In genomic region chr12:59381106-59381505, GRCh38 we compare ENCODE assay signal across 19 cellular contexts.
DNase-seq lines count a peak whose midpoint lies in the region; ATAC-seq and TF ChIP-seq lines count a peak whose summit lies in the region.
"Had no signal": no experiment of that assay in that cellular context is flagged by ENCODE, and none has a peak within 500 bp of the region (broad histone marks: within the 10 kb centered on the region; RNA-seq: fewer than 3 reads in every experiment).

No MANE protein-coding gene starts in this region.

- no peaks in the 10 kb centered on the region for H3K4me1 ChIP-seq in breast epithelium
- H3K4me1 ChIP-seq in mammary epithelial cell (ENCODE audit: insufficient read depth, low read length) = peaks cover 6% of the 10 kb centered on the region
- H3K4me1 ChIP-seq: A549; BLaER1 treated with 17β-estradiol and CSF1 and Interleukin-3, amounts not matched to agents 10 nM and 100 nM had no signal

- H2AFZ ChIP-seq in mammary epithelial cell (ENCODE audit: low read depth, low read length) = peak overlapping the region; percentile 57

- dilution Hi-C loops in mammary epithelial cell (cut with HindIII; ENCODE audit: low sequenced_read_pairs) = no loop called here

- CTCF ChIA-PET in MCF 10A (lab: Yijun Ruan, JAX) (interaction anchor here (0.8 to 1.6 kb wide), 2 partner anchors 23 to 96 kb away, joined by 3 read pairs; no protein-coding TSS in a partner anchor), mammary epithelial cell (lab: Charles Lee; ENCODE audit: low non-redundant PET) (no interaction called here)

- H3K36me3 ChIP-seq in breast epithelium (no peaks in the 10 kb centered on the region), mammary epithelial cell (ENCODE audit: insufficient read depth, low read length) (no peaks in the 10 kb centered on the region)
- H3K36me3 ChIP-seq: BLaER1 treated with 17β-estradiol and CSF1 and Interleukin-3, amounts not matched to agents 10 nM and 100 nM had no signal

- H3K4me2 ChIP-seq in mammary epithelial cell (ENCODE audit: insufficient read depth, low read depth, low read length) = no peak overlapping the region
- H3K4me2 ChIP-seq: A549; BLaER1 treated with 17β-estradiol and CSF1 and Interleukin-3, amounts not matched to agents 10 nM and 100 nM had no signal

- TF ChIP-seq CTCF in MCF 10A (IDR thresholded peaks at IDR 0.05; ENCODE audit: unreplicated experiment) (no peak), breast epithelium (IDR thresholded peaks at IDR 0.05) (no peak), mammary epithelial cell (conservative IDR thresholded peaks at IDR 0.05 in 1 of 2, IDR thresholded peaks at IDR 0.05 in 1 of 2; ENCODE audit: extremely low read depth in 1 of 2, insufficient read depth in 1 of 2, low read depth in 1 of 2, low read length in 2 of 2) (no peak), epithelial cell of esophagus (IDR thresholded peaks at IDR 0.05; ENCODE audit: insufficient read depth, low read depth, low read length, missing control alignments) (no peak), dorsolateral prefrontal cortex (IDR thresholded peaks at IDR 0.05 in 54 of 56, conservative IDR thresholded peaks at IDR 0.05 in 2 of 56; ENCODE audit: low read depth in 1 of 56, partially characterized antibody in 56 of 56) (no peak), progenitor cell of endocrine pancreas (IDR thresholded peaks at IDR 0.05; ENCODE audit: unreplicated experiment) (no peak)

- no peak overlapping the region for H3K9ac ChIP-seq in mammary epithelial cell (ENCODE audit: insufficient read depth, low read length)
- H3K9ac ChIP-seq: BLaER1 treated with 17β-estradiol and CSF1 and Interleukin-3, amounts not matched to agents 10 nM and 100 nM had no signal

- BruUV-seq in MCF 10A (replicated peaks; lab: Mats Ljungman, UMichigan) = no TSS peak
- BruUV-seq in mammary epithelial cell (replicated peaks; lab: Mats Ljungman, UMichigan) = no TSS peak

- DNase-seq in MCF 10A (ENCODE audit: unreplicated experiment) = no peak
- no peak for DNase-seq in breast epithelium (ENCODE audit: low spot score in 2 of 2)
- no peak for DNase-seq in mammary epithelial cell
- peak; percentile 33 for DNase-seq in epithelial cell of esophagus (ENCODE audit: low read depth)
- DNase-seq in left lobe of liver (ENCODE audit: low spot score) = no peak
- no peak for DNase-seq in dorsolateral prefrontal cortex
- DNase-seq in progenitor cell of endocrine pancreas (ENCODE audit: low spot score, unreplicated experiment) = no peak
- DNase-seq: AML-193; Calu3; CD4-positive, alpha-beta T cell; CD8-positive, alpha-beta memory T cell; COR-L47; DMS79 treated with DMSO at 0.1 percent for 48 hours; GF-D8 had no signal

- intact Hi-C loops in MCF 10A (cut with micrococcal nuclease) = no loop called here
- intact Hi-C loops in breast epithelium (cut with DNase I; ENCODE audit: low total_unique reads) = no loop called here
- intact Hi-C loops in mammary epithelial cell (cut with micrococcal nuclease) = no loop called here
- intact Hi-C loops in dorsolateral prefrontal cortex (cut with DNase I) = no loop called here

- no peaks in the 10 kb centered on the region for H3K9me3 Mint-ChIP-seq in MCF 10A (ENCODE audit: unreplicated experiment)
- no peaks in the 10 kb centered on the region for H3K9me3 Mint-ChIP-seq in progenitor cell of endocrine pancreas (ENCODE audit: low read depth)
- H3K9me3 Mint-ChIP-seq: CD4-positive, alpha-beta T cell; CD8-positive, alpha-beta memory T cell had no signal

- H3K4me3 Mint-ChIP-seq in MCF 10A (ENCODE audit: unreplicated experiment) (no peak overlapping the region), progenitor cell of endocrine pancreas (ENCODE audit: low read depth) (no peak overlapping the region)
- H3K4me3 Mint-ChIP-seq: B cell; CD4-positive, alpha-beta T cell; CD8-positive, alpha-beta memory T cell had no signal

- H3K27ac Mint-ChIP-seq in MCF 10A (ENCODE audit: low read depth, unreplicated experiment) (peak overlapping the region; percentile 24), progenitor cell of endocrine pancreas (no peak overlapping the region)
- H3K27ac Mint-ChIP-seq: B cell; CD4-positive, alpha-beta T cell; CD8-positive, alpha-beta memory T cell had no signal

- H3K4me1 Mint-ChIP-seq in MCF 10A (ENCODE audit: insufficient read depth, unreplicated experiment) (peaks cover 20% of the 10 kb centered on the region), progenitor cell of endocrine pancreas (ENCODE audit: low read depth) (peaks cover 2% of the 10 kb centered on the region)
- H3K4me1 Mint-ChIP-seq: B cell had no signal

- POLR2A ChIA-PET in MCF 10A (lab: Yijun Ruan, JAX) = interaction anchor here (0.7 kb wide), 1 partner anchor 847 kb away, joined by 3 read pairs; no protein-coding TSS in a partner anchor

- in situ Hi-C loops in mammary epithelial cell (cut with MboI; ENCODE audit: low sequenced_read_pairs in 2 of 2) = no loop called here

- H3K36me3 Mint-ChIP-seq in MCF 10A (ENCODE audit: insufficient read depth, unreplicated experiment) = no peaks in the 10 kb centered on the region
- no peaks in the 10 kb centered on the region for H3K36me3 Mint-ChIP-seq in progenitor cell of endocrine pancreas (ENCODE audit: insufficient read depth)
- H3K36me3 Mint-ChIP-seq: CD8-positive, alpha-beta memory T cell had no signal

- no peak for ATAC-seq in left lobe of liver
- ATAC-seq: A549 had no signal

- H3K9me3 ChIP-seq in breast epithelium (no peaks in the 10 kb centered on the region), mammary epithelial cell (replicated peaks; ENCODE audit: insufficient read depth, low read length) (no peaks in the 10 kb centered on the region)
- H3K9me3 ChIP-seq: A549; BLaER1 treated with 17β-estradiol and CSF1 and Interleukin-3, amounts not matched to agents 10 nM and 100 nM had no signal

- H3K27me3 Mint-ChIP-seq in MCF 10A (ENCODE audit: insufficient read depth, unreplicated experiment) = no peaks in the 10 kb centered on the region
- no peaks in the 10 kb centered on the region for H3K27me3 Mint-ChIP-seq in progenitor cell of endocrine pancreas
- H3K27me3 Mint-ChIP-seq: B cell; CD4-positive, alpha-beta T cell; CD8-positive, alpha-beta memory T cell had no signal

- H3K27me3 ChIP-seq in breast epithelium (no peaks in the 10 kb centered on the region), mammary epithelial cell (ENCODE audit: insufficient read depth, low read length) (no peaks in the 10 kb centered on the region), dorsolateral prefrontal cortex (no peaks in the 10 kb centered on the region)
- H3K27me3 ChIP-seq: BLaER1 treated with 17β-estradiol and CSF1 and Interleukin-3, amounts not matched to agents 10 nM and 100 nM had no signal

- H3K27ac ChIP-seq in breast epithelium = no peak overlapping the region
- H3K27ac ChIP-seq in mammary epithelial cell (ENCODE audit: insufficient read depth, low read depth, low read length) = no peak overlapping the region
- H3K27ac ChIP-seq in dorsolateral prefrontal cortex = no peak overlapping the region
- H3K27ac ChIP-seq: 22Rv1; A549; BLaER1 treated with 17β-estradiol and CSF1 and Interleukin-3, amounts not matched to agents 10 nM and 100 nM; C4-2B had no signal

- no peak for TF ChIP-seq POLR2A in breast epithelium (IDR thresholded peaks at IDR 0.05)

- H3K79me2 ChIP-seq in mammary epithelial cell (ENCODE audit: insufficient read depth, low read length) = no peaks in the 10 kb centered on the region

- H3K4me3 ChIP-seq in breast epithelium = no peak overlapping the region
- H3K4me3 ChIP-seq in mammary epithelial cell (replicated peaks in 1 of 3; ENCODE audit: insufficient read depth in 1 of 3, low read depth in 2 of 3, low read length in 3 of 3) = no peak overlapping the region
- H3K4me3 ChIP-seq in epithelial cell of esophagus (ENCODE audit: low read length) = no peak overlapping the region
- H3K4me3 ChIP-seq in dorsolateral prefrontal cortex = no peak overlapping the region
- H3K4me3 ChIP-seq: A549; BLaER1 treated with 17β-estradiol and CSF1 and Interleukin-3, amounts not matched to agents 10 nM and 100 nM had no signal

- H4K20me1 ChIP-seq in mammary epithelial cell (ENCODE audit: insufficient read depth, low read length) = no peaks in the 10 kb centered on the region
- H4K20me1 ChIP-seq: BLaER1 treated with 17β-estradiol and CSF1 and Interleukin-3, amounts not matched to agents 10 nM and 100 nM had no signal
